In the genomic region with DNA sequence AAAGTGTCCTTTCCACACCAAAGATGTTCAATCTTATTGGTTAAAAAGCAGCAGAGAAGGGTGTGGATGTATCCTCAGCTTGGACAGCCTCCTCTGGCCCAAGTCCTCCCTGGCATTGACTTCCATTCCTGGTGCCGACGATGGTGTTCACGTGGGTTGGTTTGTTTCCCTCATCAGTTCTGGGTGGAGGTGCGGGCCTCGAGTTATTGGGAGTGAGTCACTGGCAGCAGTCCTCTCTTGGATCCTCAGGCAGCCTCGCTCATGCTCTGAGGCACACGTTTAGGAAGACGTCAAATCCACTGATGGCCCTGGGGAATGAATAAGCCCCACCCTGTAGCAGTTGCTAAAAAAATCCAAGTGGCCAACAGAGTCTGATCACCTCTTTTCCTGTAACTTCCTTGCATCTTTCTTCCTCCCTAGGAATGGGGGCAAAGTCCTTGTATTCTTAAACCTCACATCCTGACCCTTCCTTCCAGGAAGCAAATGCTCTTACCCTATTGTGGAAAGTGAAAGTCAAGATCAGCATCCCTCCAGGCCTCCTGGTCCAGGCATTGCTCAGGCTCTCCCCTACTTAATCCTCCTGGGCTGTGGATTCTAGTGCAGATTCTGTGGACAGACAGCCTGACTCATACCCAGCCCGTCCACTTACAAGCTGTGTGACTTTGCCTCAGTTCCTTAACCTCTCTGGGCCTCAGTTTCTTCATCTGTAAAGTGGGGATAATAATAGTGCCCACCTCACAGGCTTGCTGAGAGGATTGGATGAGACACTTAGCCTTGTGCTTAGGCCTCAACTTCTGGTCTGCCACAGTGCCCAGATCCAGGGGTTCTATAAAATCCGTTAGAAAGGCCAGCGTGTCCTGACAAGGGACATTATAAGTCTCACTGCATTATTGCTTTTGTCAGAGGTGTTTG, we compare ENCODE assay signal across 1 cellular context.
TF ChIP-seq lines count a peak whose summit lies in the region.

No MANE protein-coding gene starts in this region.

TF ChIP-seq in SK-N-SH treated with all-trans-retinoic acid at 6 μM for 48 hours, 23 proteins besides CTCF, POLR2A, EP300 and RAD21:
- TF ChIP-seq, protein P1, sequence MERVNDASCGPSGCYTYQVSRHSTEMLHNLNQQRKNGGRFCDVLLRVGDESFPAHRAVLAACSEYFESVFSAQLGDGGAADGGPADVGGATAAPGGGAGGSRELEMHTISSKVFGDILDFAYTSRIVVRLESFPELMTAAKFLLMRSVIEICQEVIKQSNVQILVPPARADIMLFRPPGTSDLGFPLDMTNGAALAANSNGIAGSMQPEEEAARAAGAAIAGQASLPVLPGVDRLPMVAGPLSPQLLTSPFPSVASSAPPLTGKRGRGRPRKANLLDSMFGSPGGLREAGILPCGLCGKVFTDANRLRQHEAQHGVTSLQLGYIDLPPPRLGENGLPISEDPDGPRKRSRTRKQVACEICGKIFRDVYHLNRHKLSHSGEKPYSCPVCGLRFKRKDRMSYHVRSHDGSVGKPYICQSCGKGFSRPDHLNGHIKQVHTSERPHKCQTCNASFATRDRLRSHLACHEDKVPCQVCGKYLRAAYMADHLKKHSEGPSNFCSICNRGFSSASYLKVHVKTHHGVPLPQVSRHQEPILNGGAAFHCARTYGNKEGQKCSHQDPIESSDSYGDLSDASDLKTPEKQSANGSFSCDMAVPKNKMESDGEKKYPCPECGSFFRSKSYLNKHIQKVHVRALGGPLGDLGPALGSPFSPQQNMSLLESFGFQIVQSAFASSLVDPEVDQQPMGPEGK (CRISPR knock-in tag; IDR thresholded peaks at IDR 0.05; ENCODE audit: borderline replicate concordance) = no peak
- no peak for TF ChIP-seq ZNF565 (CRISPR knock-in tag; conservative IDR thresholded peaks at IDR 0.05; ENCODE audit: low read depth)
- TF ChIP-seq, protein P2, sequence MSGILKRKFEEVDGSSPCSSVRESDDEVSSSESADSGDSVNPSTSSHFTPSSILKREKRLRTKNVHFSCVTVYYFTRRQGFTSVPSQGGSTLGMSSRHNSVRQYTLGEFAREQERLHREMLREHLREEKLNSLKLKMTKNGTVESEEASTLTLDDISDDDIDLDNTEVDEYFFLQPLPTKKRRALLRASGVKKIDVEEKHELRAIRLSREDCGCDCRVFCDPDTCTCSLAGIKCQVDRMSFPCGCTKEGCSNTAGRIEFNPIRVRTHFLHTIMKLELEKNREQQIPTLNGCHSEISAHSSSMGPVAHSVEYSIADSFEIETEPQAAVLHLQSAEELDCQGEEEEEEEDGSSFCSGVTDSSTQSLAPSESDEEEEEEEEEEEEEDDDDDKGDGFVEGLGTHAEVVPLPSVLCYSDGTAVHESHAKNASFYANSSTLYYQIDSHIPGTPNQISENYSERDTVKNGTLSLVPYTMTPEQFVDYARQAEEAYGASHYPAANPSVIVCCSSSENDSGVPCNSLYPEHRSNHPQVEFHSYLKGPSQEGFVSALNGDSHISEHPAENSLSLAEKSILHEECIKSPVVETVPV (CRISPR knock-in tag; IDR thresholded peaks at IDR 0.05) = no peak
- no peak for TF ChIP-seq ISL1 (CRISPR knock-in tag; IDR thresholded peaks at IDR 0.05)
- no peak for TF ChIP-seq ZNF70 (CRISPR knock-in tag; IDR thresholded peaks at IDR 0.05)
- no peak for TF ChIP-seq GLIS3 (CRISPR knock-in tag; IDR thresholded peaks at IDR 0.05)
- no peak for TF ChIP-seq TOX (CRISPR knock-in tag; IDR thresholded peaks at IDR 0.05; ENCODE audit: borderline replicate concordance)
